In the genomic region with DNA sequence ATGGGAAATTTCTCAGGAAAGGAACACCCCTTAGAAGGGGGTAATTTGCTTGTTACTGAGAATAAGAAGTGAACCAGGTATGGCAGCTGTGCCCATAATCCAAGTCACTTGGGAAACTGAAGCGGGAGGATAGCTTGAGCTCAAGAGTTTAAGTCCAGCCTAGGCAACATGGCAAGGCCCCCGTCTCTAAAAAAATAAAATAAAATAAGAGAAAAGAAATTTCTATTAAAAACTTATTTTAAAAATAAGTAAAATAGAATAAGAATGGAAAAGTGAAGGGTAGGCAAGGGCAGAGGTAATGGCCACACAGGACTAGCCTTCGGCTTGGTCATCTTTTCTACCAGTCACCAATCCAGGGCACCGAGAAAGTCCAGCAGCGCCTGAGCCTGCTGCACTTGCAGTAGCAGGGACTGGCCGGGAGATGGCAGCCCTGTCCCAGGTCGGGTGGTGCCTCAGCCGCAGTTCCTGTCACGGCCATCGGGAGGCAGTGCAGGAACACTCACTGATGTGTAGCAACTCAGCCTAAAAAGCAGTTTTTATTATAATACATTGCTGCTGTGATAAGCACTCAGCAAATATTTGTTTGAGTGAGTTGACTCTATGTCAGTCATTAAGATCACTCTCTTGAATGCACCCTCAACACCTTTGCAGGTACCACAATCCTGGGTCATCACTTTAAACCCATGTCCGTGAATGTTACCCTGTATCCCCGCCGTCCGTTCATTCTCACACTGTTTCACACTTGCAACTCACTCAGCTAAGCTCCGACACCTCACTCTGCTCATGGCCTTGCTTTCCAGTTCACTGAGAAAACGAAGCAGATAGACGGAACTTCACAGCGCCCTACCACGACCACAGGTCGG, we compare ENCODE assay signal across 1 cellular context.
TF ChIP-seq lines count a peak whose summit lies in the region.

No MANE protein-coding gene starts in this region.

TF ChIP-seq in HepG2, 621 proteins besides CTCF, POLR2A, EP300 and RAD21 (continued from another document and continues in another):
- TF ChIP-seq HOMEZ (CRISPR knock-in tag; IDR thresholded peaks at IDR 0.05; ENCODE audit: low read depth) (peak; percentile 62; the same call in 1 of the 2 replicates), SP2 (CRISPR knock-in tag; IDR thresholded peaks at IDR 0.05) (no peak), SP5 (CRISPR knock-in tag; IDR thresholded peaks at IDR 0.05; ENCODE audit: borderline replicate concordance, low read depth) (0 out of 2 replicates have a peak, but pooled peaks have one; percentile 12), SAFB2 (CRISPR knock-in tag; IDR thresholded peaks at IDR 0.05; ENCODE audit: borderline replicate concordance, low read depth) (peak; percentile 50; the same call in 1 of the 2 replicates), ZBTB1 (CRISPR knock-in tag; IDR thresholded peaks at IDR 0.05; ENCODE audit: borderline replicate concordance) (no peak), ZFP82 (CRISPR knock-in tag; IDR thresholded peaks at IDR 0.05; ENCODE audit: borderline replicate concordance) (no peak), REL (CRISPR knock-in tag; conservative IDR thresholded peaks at IDR 0.05) (no peak), ZNF792 (CRISPR knock-in tag; IDR thresholded peaks at IDR 0.05) (no peak; the same call in 1 of the 2 replicates), ZFP36L1 (CRISPR knock-in tag; IDR thresholded peaks at IDR 0.05) (no peak), MAZ (IDR thresholded peaks at IDR 0.05; ENCODE audit: borderline replicate concordance, low read depth, low read length) (no peak), MAZ (CRISPR knock-in tag; IDR thresholded peaks at IDR 0.05; ENCODE audit: low read depth) (peak; percentile 56; the same call in 1 of the 2 replicates), ZNF180 (CRISPR knock-in tag; IDR thresholded peaks at IDR 0.05; ENCODE audit: borderline replicate concordance, low read depth) (no peak), SOX5 (CRISPR knock-in tag; IDR thresholded peaks at IDR 0.05; ENCODE audit: borderline replicate concordance) (peak; percentile 54; the same call in 1 of the 2 replicates), ZBTB40 (IDR thresholded peaks at IDR 0.05) (no peak), ZBTB40 (CRISPR knock-in tag; IDR thresholded peaks at IDR 0.05) (0 out of 2 replicates have a peak, but pooled peaks have one; percentile 47), KAT2B (IDR thresholded peaks at IDR 0.05; ENCODE audit: borderline replicate concordance, low read depth, low read length) (no peak), XRCC5 (optimal IDR thresholded peaks at IDR 0.05; ENCODE audit: low read length) (peak; percentile 94), ZNF225 (CRISPR knock-in tag; IDR thresholded peaks at IDR 0.05) (peak; percentile 78; the same call in 1 of the 2 replicates), FOXO4 (CRISPR knock-in tag; conservative IDR thresholded peaks at IDR 0.05) (0 out of 2 replicates have a peak, but pooled peaks have one; percentile 80), ZNF614 (CRISPR knock-in tag; IDR thresholded peaks at IDR 0.05; ENCODE audit: borderline replicate concordance) (0 out of 2 replicates have a peak, but pooled peaks have one; percentile 44), ZNF678 (CRISPR knock-in tag; IDR thresholded peaks at IDR 0.05) (no peak), RFXAP (CRISPR knock-in tag; IDR thresholded peaks at IDR 0.05; ENCODE audit: borderline replicate concordance) (peak; percentile 42; the same call in 1 of the 2 replicates), CENPT (CRISPR knock-in tag; IDR thresholded peaks at IDR 0.05; ENCODE audit: low read depth) (no peak), ZNF12 (CRISPR knock-in tag; IDR thresholded peaks at IDR 0.05) (peak; percentile 54; the same call in 1 of the 2 replicates), KDM1A (CRISPR knock-in tag; IDR thresholded peaks at IDR 0.05) (no peak), ZGPAT (CRISPR knock-in tag; IDR thresholded peaks at IDR 0.05) (peak; percentile 67), SP1 (IDR thresholded peaks at IDR 0.05) (no peak), SP1 (CRISPR knock-in tag; IDR thresholded peaks at IDR 0.05) (no peak), ZNF615 (CRISPR knock-in tag; IDR thresholded peaks at IDR 0.05; ENCODE audit: borderline replicate concordance) (no peak)
- TF ChIP-seq, protein P1, sequence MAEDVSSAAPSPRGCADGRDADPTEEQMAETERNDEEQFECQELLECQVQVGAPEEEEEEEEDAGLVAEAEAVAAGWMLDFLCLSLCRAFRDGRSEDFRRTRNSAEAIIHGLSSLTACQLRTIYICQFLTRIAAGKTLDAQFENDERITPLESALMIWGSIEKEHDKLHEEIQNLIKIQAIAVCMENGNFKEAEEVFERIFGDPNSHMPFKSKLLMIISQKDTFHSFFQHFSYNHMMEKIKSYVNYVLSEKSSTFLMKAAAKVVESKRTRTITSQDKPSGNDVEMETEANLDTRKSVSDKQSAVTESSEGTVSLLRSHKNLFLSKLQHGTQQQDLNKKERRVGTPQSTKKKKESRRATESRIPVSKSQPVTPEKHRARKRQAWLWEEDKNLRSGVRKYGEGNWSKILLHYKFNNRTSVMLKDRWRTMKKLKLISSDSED (CRISPR knock-in tag; IDR thresholded peaks at IDR 0.05) = no peak
- TF ChIP-seq, protein P2, sequence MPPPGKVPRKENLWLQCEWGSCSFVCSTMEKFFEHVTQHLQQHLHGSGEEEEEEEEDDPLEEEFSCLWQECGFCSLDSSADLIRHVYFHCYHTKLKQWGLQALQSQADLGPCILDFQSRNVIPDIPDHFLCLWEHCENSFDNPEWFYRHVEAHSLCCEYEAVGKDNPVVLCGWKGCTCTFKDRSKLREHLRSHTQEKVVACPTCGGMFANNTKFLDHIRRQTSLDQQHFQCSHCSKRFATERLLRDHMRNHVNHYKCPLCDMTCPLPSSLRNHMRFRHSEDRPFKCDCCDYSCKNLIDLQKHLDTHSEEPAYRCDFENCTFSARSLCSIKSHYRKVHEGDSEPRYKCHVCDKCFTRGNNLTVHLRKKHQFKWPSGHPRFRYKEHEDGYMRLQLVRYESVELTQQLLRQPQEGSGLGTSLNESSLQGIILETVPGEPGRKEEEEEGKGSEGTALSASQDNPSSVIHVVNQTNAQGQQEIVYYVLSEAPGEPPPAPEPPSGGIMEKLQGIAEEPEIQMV (CRISPR knock-in tag; IDR thresholded peaks at IDR 0.05; ENCODE audit: low read depth) = peak; percentile 81; the same call in 1 of the 2 replicates
- TF ChIP-seq, protein P3, sequence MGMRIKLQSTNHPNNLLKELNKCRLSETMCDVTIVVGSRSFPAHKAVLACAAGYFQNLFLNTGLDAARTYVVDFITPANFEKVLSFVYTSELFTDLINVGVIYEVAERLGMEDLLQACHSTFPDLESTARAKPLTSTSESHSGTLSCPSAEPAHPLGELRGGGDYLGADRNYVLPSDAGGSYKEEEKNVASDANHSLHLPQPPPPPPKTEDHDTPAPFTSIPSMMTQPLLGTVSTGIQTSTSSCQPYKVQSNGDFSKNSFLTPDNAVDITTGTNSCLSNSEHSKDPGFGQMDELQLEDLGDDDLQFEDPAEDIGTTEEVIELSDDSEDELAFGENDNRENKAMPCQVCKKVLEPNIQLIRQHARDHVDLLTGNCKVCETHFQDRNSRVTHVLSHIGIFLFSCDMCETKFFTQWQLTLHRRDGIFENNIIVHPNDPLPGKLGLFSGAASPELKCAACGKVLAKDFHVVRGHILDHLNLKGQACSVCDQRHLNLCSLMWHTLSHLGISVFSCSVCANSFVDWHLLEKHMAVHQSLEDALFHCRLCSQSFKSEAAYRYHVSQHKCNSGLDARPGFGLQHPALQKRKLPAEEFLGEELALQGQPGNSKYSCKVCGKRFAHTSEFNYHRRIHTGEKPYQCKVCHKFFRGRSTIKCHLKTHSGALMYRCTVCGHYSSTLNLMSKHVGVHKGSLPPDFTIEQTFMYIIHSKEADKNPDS (CRISPR knock-in tag; IDR thresholded peaks at IDR 0.05) = no peak
- TF ChIP-seq, protein P4, sequence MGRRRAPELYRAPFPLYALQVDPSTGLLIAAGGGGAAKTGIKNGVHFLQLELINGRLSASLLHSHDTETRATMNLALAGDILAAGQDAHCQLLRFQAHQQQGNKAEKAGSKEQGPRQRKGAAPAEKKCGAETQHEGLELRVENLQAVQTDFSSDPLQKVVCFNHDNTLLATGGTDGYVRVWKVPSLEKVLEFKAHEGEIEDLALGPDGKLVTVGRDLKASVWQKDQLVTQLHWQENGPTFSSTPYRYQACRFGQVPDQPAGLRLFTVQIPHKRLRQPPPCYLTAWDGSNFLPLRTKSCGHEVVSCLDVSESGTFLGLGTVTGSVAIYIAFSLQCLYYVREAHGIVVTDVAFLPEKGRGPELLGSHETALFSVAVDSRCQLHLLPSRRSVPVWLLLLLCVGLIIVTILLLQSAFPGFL (CRISPR knock-in tag; IDR thresholded peaks at IDR 0.05) = no peak
